11 cellular contexts compared by ENCODE assay signal in the genomic region with DNA sequence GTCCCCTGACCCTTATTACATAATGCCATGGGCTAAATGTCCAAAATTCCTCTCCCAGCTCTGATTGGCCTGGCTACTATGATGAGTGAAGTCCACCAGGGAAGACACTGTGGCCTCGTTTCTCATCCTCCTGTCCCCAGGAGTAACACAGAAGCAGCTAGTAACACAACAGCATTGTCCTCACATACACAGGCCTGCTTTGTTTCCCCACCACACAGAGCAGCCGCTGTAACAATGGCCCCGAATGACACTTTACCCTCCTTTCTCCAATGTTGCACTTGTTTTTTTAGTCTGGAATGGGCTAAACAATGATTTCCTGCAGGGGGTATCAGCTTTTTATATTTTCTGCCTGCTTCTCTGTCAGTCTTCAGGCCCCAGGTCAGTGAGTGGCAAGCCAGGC. TPM values are rescaled to one million over a fixed set of nuclear protein-coding genes. Genes with fewer than 3 reads are reported as not detected.
DNase-seq lines count a peak whose midpoint lies in the region; ATAC-seq, FAIRE-seq and TF ChIP-seq lines count a peak whose summit lies in the region.
"Had no signal": no experiment of that assay in that cellular context is flagged by ENCODE, and none has a peak within 500 bp of the region (broad histone marks: within the 10 kb centered on the region; RNA-seq: fewer than 3 reads in every experiment).

A gene with protein sequence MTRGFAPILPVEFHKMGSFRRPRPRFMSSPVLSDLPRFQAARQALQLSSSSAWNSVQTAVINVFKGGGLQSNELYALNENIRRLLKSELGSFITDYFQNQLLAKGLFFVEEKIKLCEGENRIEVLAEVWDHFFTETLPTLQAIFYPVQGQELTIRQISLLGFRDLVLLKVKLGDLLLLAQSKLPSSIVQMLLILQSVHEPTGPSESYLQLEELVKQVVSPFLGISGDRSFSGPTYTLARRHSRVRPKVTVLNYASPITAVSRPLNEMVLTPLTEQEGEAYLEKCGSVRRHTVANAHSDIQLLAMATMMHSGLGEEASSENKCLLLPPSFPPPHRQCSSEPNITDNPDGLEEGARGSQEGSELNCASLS (plus strand): TSS at position 363 of the 400 bp plus-strand sequence. CDS start 104,834 bp downstream, outside the sequence.

- H3K56ac ChIP-seq in IMR-90 (ENCODE audit: extremely low read depth, insufficient read depth, low read length), result no peak within 1 kb of the TSS

- no peak within 1 kb of the TSS for H2AK5ac ChIP-seq in IMR-90 (ENCODE audit: low read depth, low read length)
- peak within 1 kb of the TSS; percentile 28 for H2AK5ac ChIP-seq in mesenchymal stem cell (ENCODE audit: low read length, severe bottlenecking)

- peak within 1 kb of the TSS in 1 of 2 experiments; percentile 59 for H2BK12ac ChIP-seq in mesenchymal stem cell (ENCODE audit: low read length in 2 of 2)

- dilution Hi-C loops in IMR-90 (cut with HindIII; ENCODE audit: low sequenced_read_pairs, unreplicated experiment), result loop anchor here (10.0 kb wide), 1 partner anchor 189 kb away; no protein-coding TSS in a partner anchor

- H3K14ac ChIP-seq in IMR-90 (replicated peaks; ENCODE audit: low read depth, low read length) (no peak within 1 kb of the TSS), mesenchymal stem cell (ENCODE audit: low read length in 2 of 2) (no peak within 1 kb of the TSS)

- H3K4me1 ChIP-seq in IMR-90 (ENCODE audit: control insufficient read depth, insufficient read depth, low read length), result 0 out of 2 replicates have a peak, but pooled peaks cover 2% of the 10 kb centered on the region
- peaks cover 2% of the 10 kb centered on the region for H3K4me1 ChIP-seq in mesenchymal stem cell (ENCODE audit: control insufficient read depth, insufficient read depth, low read depth, low read length)

- no peak within 1 kb of the TSS for H2AK9ac ChIP-seq in IMR-90 (replicated peaks; ENCODE audit: low read depth, low read length, poor library complexity)

- H4K20me1 ChIP-seq in IMR-90 (ENCODE audit: insufficient read depth, low read length), result no peaks in the 10 kb centered on the region

- H4K91ac ChIP-seq in IMR-90 (ENCODE audit: insufficient read depth, low read depth, low read length) (no peak within 1 kb of the TSS), mesenchymal stem cell (ENCODE audit: low read length) (no peak within 1 kb of the TSS)

- no peak for TF ChIP-seq POLR2A in IMR-90 (IDR thresholded peaks at IDR 0.05; ENCODE audit: low read depth, low read length)

- no peak within 1 kb of the TSS for H3K23ac ChIP-seq in IMR-90 (ENCODE audit: low read depth, low read length)
- H3K23ac ChIP-seq in mesenchymal stem cell (ENCODE audit: low read length in 2 of 2), result no peak within 1 kb of the TSS

- H3K27me3 ChIP-seq in IMR-90 (ENCODE audit: control insufficient read depth, insufficient read depth, low read length), result peaks cover 3% of the 10 kb centered on the region; the same call in 1 of the 2 replicates
- H3K27me3 ChIP-seq in bronchial epithelial cell (ENCODE audit: control insufficient read depth, insufficient read depth, low read length), result no peaks in the 10 kb centered on the region
- peaks cover 0 to 4% of the 10 kb centered on the region in 2 experiments for H3K27me3 ChIP-seq in mesenchymal stem cell (ENCODE audit: control insufficient read depth in 1 of 2, insufficient read depth in 1 of 2, low read length in 2 of 2)

- H3K4me3 ChIP-seq in IMR-90 (ENCODE audit: insufficient read depth, low read depth, low read length) (no peak within 1 kb of the TSS), bronchial epithelial cell (ENCODE audit: low read depth, low read length) (no peak within 1 kb of the TSS), mesenchymal stem cell (ENCODE audit: insufficient read depth in 1 of 2, low read depth in 1 of 2, low read length in 2 of 2) (no peak within 1 kb of the TSS)
- H3K4me3 ChIP-seq: left ventricle myocardium inferior, PC-9 had no signal

- POLR2A ChIA-PET in IMR-90 (lab: Charles Lee; ENCODE audit: unreplicated experiment), result no interaction called here

- H3K18ac ChIP-seq in IMR-90 (ENCODE audit: low read depth, low read length), result no peak within 1 kb of the TSS
- no peak within 1 kb of the TSS for H3K18ac ChIP-seq in mesenchymal stem cell (ENCODE audit: low read depth in 1 of 2, low read length in 2 of 2)

- TF ChIP-seq CTCF in IMR-90 (conservative IDR thresholded peaks at IDR 0.05; ENCODE audit: low read depth, low read length) (no peak), bronchial epithelial cell (IDR thresholded peaks at IDR 0.05; ENCODE audit: insufficient read depth, low read length, severe bottlenecking) (no peak)

- no peak within 1 kb of the TSS for H2BK20ac ChIP-seq in IMR-90 (ENCODE audit: low read depth, low read length)

- H3K4ac ChIP-seq in IMR-90 (ENCODE audit: low read depth, low read length) (peak within 1 kb of the TSS; percentile 16; the same call in 1 of the 2 replicates), mesenchymal stem cell (ENCODE audit: low read depth in 1 of 2, low read length in 2 of 2) (no peak within 1 kb of the TSS)

- ATAC-seq in IMR-90 (ENCODE audit: low read depth) (no peak), HG03432 (IDR thresholded peaks at IDR 0.05; ENCODE audit: unreplicated experiment) (no peak)

- in situ Hi-C loops in IMR-90 (cut with MboI; ENCODE audit: low sequenced_read_pairs), result no loop called here

- H3K9me3 ChIP-seq in IMR-90 (ENCODE audit: control insufficient read depth, insufficient read depth, low read length) (no peaks in the 10 kb centered on the region), mesenchymal stem cell (ENCODE audit: control insufficient read depth, low read length) (no peaks in the 10 kb centered on the region)
- H3K9me3 ChIP-seq: left ventricle myocardium inferior had no signal

- WGBS in IMR-90 (ENCODE audit: extremely low coverage in 2 of 2, insufficient read length in 1 of 2), 2 experiments, result no CpG with 5 or more reads among the region's 3 CpGs
- WGBS in mesenchymal stem cell, result 72% methylated on average over 3 of the region's 3 CpGs

- H4K8ac ChIP-seq in IMR-90 (ENCODE audit: low read depth in 2 of 2, low read length in 2 of 2) (no peak within 1 kb of the TSS), mesenchymal stem cell (ENCODE audit: low read length) (no peak within 1 kb of the TSS)

- no peak within 1 kb of the TSS for H4K5ac ChIP-seq in IMR-90 (ENCODE audit: low read depth, low read length)

- H3K9me1 ChIP-seq in IMR-90 (ENCODE audit: insufficient read depth, low read length), result no peaks in the 10 kb centered on the region

- 0 out of 2 replicates have a peak within 1 kb of the TSS, but pooled peaks have one; percentile 13 for H2BK120ac ChIP-seq in IMR-90 (ENCODE audit: low read depth, low read length)
- no peak within 1 kb of the TSS for H2BK120ac ChIP-seq in mesenchymal stem cell (ENCODE audit: low read depth, low read length)

- H3K36me3 ChIP-seq in IMR-90 (ENCODE audit: control insufficient read depth, insufficient read depth, low read length) (no peaks in the 10 kb centered on the region), bronchial epithelial cell (ENCODE audit: control insufficient read depth, insufficient read depth, low read length) (no peaks in the 10 kb centered on the region), mesenchymal stem cell (ENCODE audit: control insufficient read depth in 1 of 2, insufficient read depth in 2 of 2, low read depth in 1 of 2, low read length in 2 of 2) (no peaks in the 10 kb centered on the region)
- H3K36me3 ChIP-seq: left ventricle myocardium inferior had no signal

- H2AFZ ChIP-seq in IMR-90 (replicated peaks; ENCODE audit: low read length, poor library complexity), result no peak within 1 kb of the TSS
- no peak within 1 kb of the TSS for H2AFZ ChIP-seq in mesenchymal stem cell (ENCODE audit: low read depth, low read length)
- H2AFZ ChIP-seq: PC-9 had no signal

- no peak within 1 kb of the TSS for H2BK15ac ChIP-seq in IMR-90 (ENCODE audit: low read depth, low read length)
- no peak within 1 kb of the TSS for H2BK15ac ChIP-seq in mesenchymal stem cell (ENCODE audit: low read depth, poor library complexity, severe bottlenecking)

- H3K27ac ChIP-seq in IMR-90 (ENCODE audit: insufficient read depth, low read length) (no peak within 1 kb of the TSS), mesenchymal stem cell (ENCODE audit: low read length, poor library complexity, severe bottlenecking) (no peak within 1 kb of the TSS)
- H3K27ac ChIP-seq: left ventricle myocardium inferior, PC-9 had no signal

- no TSS peak for BruUV-seq in IMR-90 (replicated peaks; lab: Mats Ljungman, UMichigan)

- DNase-seq in IMR-90, result no peak
- no peak for DNase-seq in bronchial epithelial cell (ENCODE audit: low read depth)
- DNase-seq in mesenchymal stem cell, result no peak
- peak; percentile 92 for DNase-seq in superior temporal gyrus (ENCODE audit: extremely low spot score)
- no peak for DNase-seq in NCI-H2029 (lab: John Stamatoyannopoulos, UW)
- no peak for DNase-seq in NCI-H1930 (lab: John Stamatoyannopoulos, UW)
- DNase-seq: cerebellar nuclear complex, Karpas-422, left ventricle myocardium inferior, PC-9 had no signal

- no peak for FAIRE-seq in bronchial epithelial cell (lab: Jason Lieb, UNC)

- intact Hi-C loops in IMR-90 (cut with micrococcal nuclease), result loop anchor here (5.0 kb wide), 1 partner anchor 81 kb away; no protein-coding TSS in a partner anchor

- H3K79me1 ChIP-seq in IMR-90 (ENCODE audit: low read depth in 1 of 2, low read length in 2 of 2) (no peaks in the 10 kb centered on the region), mesenchymal stem cell (replicated peaks; ENCODE audit: low read length, poor library complexity, severe bottlenecking) (no peaks in the 10 kb centered on the region)

- CTCF ChIA-PET in IMR-90 (lab: Yijun Ruan, JAX), result interaction anchor here (1.6 to 6.5 kb wide), 2 partner anchors 182 to 197 kb away, joined by 5 to 66 read pairs; no protein-coding TSS in a partner anchor

- H3K9ac ChIP-seq in IMR-90 (ENCODE audit: low read depth, low read length) (no peak within 1 kb of the TSS), mesenchymal stem cell (ENCODE audit: low read length) (no peak within 1 kb of the TSS)

- H2BK5ac ChIP-seq in IMR-90 (ENCODE audit: low read depth, low read length, poor library complexity, severe bottlenecking), result no peak within 1 kb of the TSS
- H2BK5ac ChIP-seq in mesenchymal stem cell (ENCODE audit: low read depth, low read length, poor library complexity, severe bottlenecking), result peak within 1 kb of the TSS; percentile 47

- TF ChIP-seq RAD21 in IMR-90 (IDR thresholded peaks at IDR 0.05; ENCODE audit: low read length), result no peak

- H3K4me2 ChIP-seq in IMR-90 (ENCODE audit: low read depth, low read length), result no peak within 1 kb of the TSS
- H3K4me2 ChIP-seq in mesenchymal stem cell (ENCODE audit: low read length, poor library complexity, severe bottlenecking), result no peak within 1 kb of the TSS
- H3K4me2 ChIP-seq: PC-9 had no signal

TF ChIP-seq in IMR-90, 13 proteins besides CTCF, POLR2A, EP300 and RAD21 (continues in another document):
- TF ChIP-seq FOS (IDR thresholded peaks at IDR 0.05; ENCODE audit: low read depth, low read length), result no peak
- no peak for TF ChIP-seq SMC3 (IDR thresholded peaks at IDR 0.05; ENCODE audit: low read depth, low read length)

RNA-seq across cellular contexts. Expression of the gene that starts here (rescaled TPM):
- total RNA-seq in IMR-90 (2012; rRNA removed) (3.3 and 3.6 TPM in 2 replicates), bronchial epithelial cell (6.3 and 10.0 TPM in 2 replicates)
- polyA plus RNA-seq in IMR-90 (2012; rRNA removed), result 2.6 and 2.9 TPM in 2 replicates
- 2.2 and 2.3 TPM in 2 replicates for polyA plus RNA-seq in IMR-90 (2012; cell fraction: cytosol; rRNA removed)
- 4.6 and 6.8 TPM in 2 replicates for polyA plus RNA-seq in IMR-90 (2012; cell fraction: nucleus; rRNA removed; ENCODE audit: low replicate concordance)
- 4.9 TPM for polyA plus RNA-seq in mesenchymal stem cell (2013, experiment 1 of 2)
- 5.7 TPM for polyA plus RNA-seq in mesenchymal stem cell (2013, experiment 2 of 2)
